Comparison of ENCODE assay signal across 13 cellular contexts in the genomic region with DNA sequence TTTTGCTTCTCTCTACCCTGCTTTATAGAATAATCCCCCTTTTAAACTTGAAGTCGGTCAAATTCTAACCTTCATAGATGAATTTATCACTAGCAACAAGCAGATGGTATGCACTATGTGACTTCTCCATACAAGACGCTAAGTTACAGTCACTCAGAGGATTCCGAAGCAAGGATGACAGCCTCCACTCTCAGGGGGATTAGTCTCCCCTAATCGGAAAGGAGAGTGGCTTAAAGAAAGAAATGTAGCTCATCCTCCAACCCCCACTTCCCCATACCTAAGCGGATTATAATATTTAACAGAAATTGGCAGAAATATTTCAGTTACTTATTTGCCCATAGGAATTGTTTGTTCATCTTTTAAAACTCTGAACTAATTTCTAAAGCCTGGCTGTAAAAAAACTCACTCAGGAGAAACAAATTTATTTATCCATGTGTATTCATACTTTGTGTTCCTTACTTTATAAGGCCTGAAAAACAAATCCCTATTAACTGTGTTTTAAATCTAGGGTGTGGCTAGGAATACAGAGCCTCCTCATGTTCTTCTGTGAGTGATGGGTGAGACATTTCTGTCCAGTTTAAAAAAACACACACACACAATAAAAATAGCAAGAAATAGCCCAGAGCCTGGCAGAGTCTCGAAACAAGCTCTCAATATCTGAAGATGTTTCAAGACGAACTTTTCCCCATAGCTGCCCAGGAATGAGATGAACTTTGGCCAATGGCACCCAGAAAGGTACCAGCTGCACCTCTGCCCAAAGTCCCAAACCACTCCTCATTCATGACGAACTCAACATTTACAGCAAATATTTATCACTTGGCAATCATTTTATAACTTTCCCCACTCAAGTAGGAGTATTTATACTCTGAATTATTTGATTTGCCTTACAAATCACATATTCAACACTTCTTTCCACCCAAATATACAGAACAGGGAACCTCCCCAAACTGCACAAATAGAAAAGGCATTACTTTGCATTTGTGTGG. TPM values are rescaled to one million over a fixed set of nuclear protein-coding genes. Genes with fewer than 3 reads are reported as not detected.
DNase-seq lines count a peak whose midpoint lies in the region; ATAC-seq and TF ChIP-seq lines count a peak whose summit lies in the region.
"Had no signal": no experiment of that assay in that cellular context is flagged by ENCODE, and none has a peak within 500 bp of the region (broad histone marks: within the 10 kb centered on the region; RNA-seq: fewer than 3 reads in every experiment).

No MANE protein-coding gene starts in this region.

- DNase-seq in cardiac muscle cell (ENCODE audit: low read depth in 1 of 2, low spot score in 1 of 2) (no peak), Right ventricle myocardium superior (no peak), mesenchymal stem cell (no peak), uterus (no peak), testis (no peak)
- DNase-seq in activated naive CD8-positive, alpha-beta T cell treated with anti-CD3 and anti-CD28 coated beads for 36 hours, result no peak
- DNase-seq: BE2C; effector memory CD4-positive, alpha-beta T cell; hypothalamus had no signal

- no peak overlapping the region for H2BK5ac ChIP-seq in mesenchymal stem cell (ENCODE audit: low read depth, low read length, poor library complexity, severe bottlenecking)

- peak overlapping the region; percentile 71 for H3K27ac Mint-ChIP-seq in activated naive CD8-positive, alpha-beta T cell treated with anti-CD3 and anti-CD28 coated beads for 36 hours

- peak overlapping the region; percentile 18 for H3K9ac ChIP-seq in mesenchymal stem cell (ENCODE audit: low read length)

- no peaks in the 10 kb centered on the region for H3K27me3 ChIP-seq in cardiac muscle cell
- H3K27me3 ChIP-seq in mesenchymal stem cell (ENCODE audit: control insufficient read depth in 1 of 2, insufficient read depth in 1 of 2, low read length in 2 of 2), result no peaks in the 10 kb centered on the region
- H3K27me3 ChIP-seq in uterus, result no peaks in the 10 kb centered on the region
- no peaks in the 10 kb centered on the region for H3K27me3 ChIP-seq in testis
- H3K27me3 ChIP-seq: BE2C, tibial nerve had no signal

- H3K4me3 ChIP-seq in cardiac muscle cell (no peak overlapping the region), mesenchymal stem cell (ENCODE audit: insufficient read depth in 1 of 2, low read depth in 1 of 2, low read length in 2 of 2) (no peak overlapping the region), uterus (no peak overlapping the region), testis (no peak overlapping the region)
- H3K4me3 ChIP-seq: tibial nerve had no signal

- intact Hi-C loops in Right ventricle myocardium superior (cut with DNase I), result no loop called here
- intact Hi-C loops in uterus (cut with DNase I; ENCODE audit: low total_unique reads), result no loop called here
- intact Hi-C loops in testis (cut with DNase I; ENCODE audit: low total_unique reads), result no loop called here

- TF ChIP-seq POLR2A in uterus (IDR thresholded peaks at IDR 0.05), result no peak
- no peak for TF ChIP-seq POLR2A in testis (IDR thresholded peaks at IDR 0.05)

- no peak overlapping the region for H2BK120ac ChIP-seq in mesenchymal stem cell (ENCODE audit: low read depth, low read length)

- TF ChIP-seq CTCF in cardiac muscle cell (IDR thresholded peaks at IDR 0.05; ENCODE audit: low read depth, low read length) (no peak), uterus (IDR thresholded peaks at IDR 0.05) (no peak), testis (IDR thresholded peaks at IDR 0.05) (no peak)

- no peak overlapping the region for H2BK12ac ChIP-seq in mesenchymal stem cell (ENCODE audit: low read length in 2 of 2)

- H3K79me1 ChIP-seq in mesenchymal stem cell (replicated peaks; ENCODE audit: low read length, poor library complexity, severe bottlenecking), result peaks cover 35% of the 10 kb centered on the region

- H2BK15ac ChIP-seq in mesenchymal stem cell (ENCODE audit: low read depth, poor library complexity, severe bottlenecking), result no peak overlapping the region

- H3K4me1 Mint-ChIP-seq in activated naive CD8-positive, alpha-beta T cell treated with anti-CD3 and anti-CD28 coated beads for 36 hours, result peaks cover 86% of the 10 kb centered on the region

- no peak overlapping the region for H3K4me2 ChIP-seq in mesenchymal stem cell (ENCODE audit: low read length, poor library complexity, severe bottlenecking)

- peaks cover 92% of the 10 kb centered on the region for H3K36me3 Mint-ChIP-seq in activated naive CD8-positive, alpha-beta T cell treated with anti-CD3 and anti-CD28 coated beads for 36 hours

- H3K4ac ChIP-seq in mesenchymal stem cell (ENCODE audit: low read depth in 1 of 2, low read length in 2 of 2), result no peak overlapping the region

- H2AFZ ChIP-seq in mesenchymal stem cell (ENCODE audit: low read depth, low read length), result no peak overlapping the region

- no peak overlapping the region for H4K91ac ChIP-seq in mesenchymal stem cell (ENCODE audit: low read length)

- H3K4me1 ChIP-seq in cardiac muscle cell (ENCODE audit: low read depth), result no peaks in the 10 kb centered on the region
- peaks cover 13% of the 10 kb centered on the region for H3K4me1 ChIP-seq in mesenchymal stem cell (ENCODE audit: control insufficient read depth, insufficient read depth, low read depth, low read length)
- peaks cover 0 to 7% of the 10 kb centered on the region in 2 donors for H3K4me1 ChIP-seq in uterus
- H3K4me1 ChIP-seq in testis, result peaks cover 16% of the 10 kb centered on the region
- H3K4me1 ChIP-seq: BE2C had no signal

- H3K9me3 ChIP-seq in cardiac muscle cell (ENCODE audit: low read depth), result no peaks in the 10 kb centered on the region
- no peaks in the 10 kb centered on the region for H3K9me3 ChIP-seq in mesenchymal stem cell (ENCODE audit: control insufficient read depth, low read length)
- H3K9me3 ChIP-seq in uterus, result no peaks in the 10 kb centered on the region
- no peaks in the 10 kb centered on the region for H3K9me3 ChIP-seq in testis
- H3K9me3 ChIP-seq: BE2C, tibial nerve had no signal

- WGBS in mesenchymal stem cell, result 86% methylated on average over 5 of the region's 8 CpGs
- 58 to 67% methylated on average over 8 of the region's 8 CpGs for WGBS in testis, 2 donors

- ATAC-seq in Right ventricle myocardium superior (ENCODE audit: poor library complexity) (no peak), HG03432 (IDR thresholded peaks at IDR 0.05; ENCODE audit: unreplicated experiment) (no peak), HG02852 (IDR thresholded peaks at IDR 0.05; ENCODE audit: unreplicated experiment) (no peak)

- H3K27me3 Mint-ChIP-seq in activated naive CD8-positive, alpha-beta T cell treated with anti-CD3 and anti-CD28 coated beads for 36 hours, result no peaks in the 10 kb centered on the region

- no peak overlapping the region for H3K14ac ChIP-seq in mesenchymal stem cell (ENCODE audit: low read length in 2 of 2)

- no peak overlapping the region for H3K4me3 Mint-ChIP-seq in activated naive CD8-positive, alpha-beta T cell treated with anti-CD3 and anti-CD28 coated beads for 36 hours

- H3K36me3 ChIP-seq in cardiac muscle cell (no peaks in the 10 kb centered on the region), mesenchymal stem cell (ENCODE audit: control insufficient read depth in 1 of 2, insufficient read depth in 2 of 2, low read depth in 1 of 2, low read length in 2 of 2) (peaks cover 18 to 24% of the 10 kb centered on the region in 2 experiments), uterus (no peaks in the 10 kb centered on the region), testis (ENCODE audit: low read depth, missing control alignments) (no peaks in the 10 kb centered on the region)

- no peak overlapping the region for H4K8ac ChIP-seq in mesenchymal stem cell (ENCODE audit: low read length)

- no peak overlapping the region for H3K23ac ChIP-seq in mesenchymal stem cell (ENCODE audit: low read length in 2 of 2)

- H3K9me3 Mint-ChIP-seq in activated naive CD8-positive, alpha-beta T cell treated with anti-CD3 and anti-CD28 coated beads for 36 hours, result peaks cover 2% of the 10 kb centered on the region

- H2AK5ac ChIP-seq in mesenchymal stem cell (ENCODE audit: low read length, severe bottlenecking), result peak overlapping the region; percentile 68

- no peak overlapping the region for H3K18ac ChIP-seq in mesenchymal stem cell (ENCODE audit: low read depth in 1 of 2, low read length in 2 of 2)

- H3K27ac ChIP-seq in cardiac muscle cell (peak overlapping the region; percentile 7), mesenchymal stem cell (ENCODE audit: low read length, poor library complexity, severe bottlenecking) (peak overlapping the region; percentile 78), uterus (peak overlapping the region; percentile 68 to 78), testis (peak overlapping the region in 1 of 2 donors; percentile 57)

RNA-seq across cellular contexts. Expression of gene SIAH2, which starts 18.6 kb away (rescaled TPM):
- total RNA-seq in cardiac muscle cell (39.6 and 65.7 TPM in 2 replicates), Right ventricle myocardium superior (18.2 TPM), uterus (10 to 100 TPM; 25.4 to 63.8 (median 43.6) TPM), testis (10 to 100 TPM; 37.5 to 46.1 TPM)
- polyA plus RNA-seq in cardiac muscle cell (49.7 and 66.0 TPM in 2 replicates), testis (ENCODE audit: insufficient read depth, low read depth, low replicate concordance) (17.5 TPM)
- 10 to 100 TPM; 89.1 to 94.4 TPM for total RNA-seq in activated naive CD8-positive, alpha-beta T cell treated with anti-CD3 and anti-CD28 coated beads for 36 hours
- polyA plus RNA-seq in mesenchymal stem cell (2013, experiment 1 of 2), result 23.3 TPM
- 22.9 TPM for polyA plus RNA-seq in mesenchymal stem cell (2013, experiment 2 of 2)

RNA-seq across cellular contexts. Expression of gene ERICH6, which starts 40.6 kb away (rescaled TPM):
- total RNA-seq in cardiac muscle cell, result 0.18 TPM in 1 of 2 replicates, not detected in the other
- polyA plus RNA-seq in cardiac muscle cell, result 0.44 and 0.55 TPM in 2 replicates
- not detected for total RNA-seq in Right ventricle myocardium superior
- total RNA-seq in activated naive CD8-positive, alpha-beta T cell treated with anti-CD3 and anti-CD28 coated beads for 36 hours, result not detected
- polyA plus RNA-seq in mesenchymal stem cell (2013, experiment 1 of 2), result 0.04 TPM
- polyA plus RNA-seq in mesenchymal stem cell (2013, experiment 2 of 2), result 0.03 TPM
- not detected for total RNA-seq in uterus
- 10 to 100 TPM in 1 of 2 donors, 1 to 10 TPM in 1; 9.7 to 24.0 TPM for total RNA-seq in testis
- polyA plus RNA-seq in testis (ENCODE audit: insufficient read depth, low read depth, low replicate concordance), result 52.5 TPM
- polyA plus RNA-seq: neural cell had no signal
